8 cellular contexts compared by ENCODE assay signal in genomic region chr6:28977351-28978136, GRCh38. TPM values are rescaled to one million over a fixed set of nuclear protein-coding genes. Genes with fewer than 3 reads are reported as not detected.
DNase-seq lines count a peak whose midpoint lies in the region; ATAC-seq and TF ChIP-seq lines count a peak whose summit lies in the region.

No MANE protein-coding gene starts in this region.

- no peaks in the 10 kb centered on the region for H3K27me3 ChIP-seq in AG04450 (ENCODE audit: control insufficient read depth, insufficient read depth, low read length)
- H3K27me3 ChIP-seq in adipocyte (replicated peaks; ENCODE audit: control insufficient read depth, insufficient read depth, low read length) = no peaks in the 10 kb centered on the region
- H3K27me3 ChIP-seq in upper lobe of left lung = no peaks in the 10 kb centered on the region

- WGBS in upper lobe of left lung, 2 donors = 33 to 60% methylated on average over 38 to 51 of the region's 52 CpGs

- H3K4me3 ChIP-seq in AG04450 (ENCODE audit: low read depth, low read length) = peak overlapping the region; percentile 41; the same call in 1 of the 2 replicates
- peak overlapping the region; percentile 76 for H3K4me3 ChIP-seq in adipocyte (ENCODE audit: low read length)
- peak overlapping the region in 3 of 4 donors; percentile 20 to 35 (median 34) for H3K4me3 ChIP-seq in upper lobe of left lung

- TF ChIP-seq EP300 in upper lobe of left lung (IDR thresholded peaks at IDR 0.05) = no peak

- CTCF ChIA-PET in AG04450 (lab: Charles Lee) = interaction anchor here (1.0 kb wide), 1 partner anchor 39 kb away, joined by 3 read pairs; no protein-coding TSS in a partner anchor

- peaks cover 5% of the 10 kb centered on the region; the same call in 1 of the 2 replicates for H3K9me3 ChIP-seq in AG04450 (ENCODE audit: control insufficient read depth, insufficient read depth, low read length)
- no peaks in the 10 kb centered on the region for H3K9me3 ChIP-seq in adipocyte (ENCODE audit: control insufficient read depth, low read length)
- no peaks in the 10 kb centered on the region for H3K9me3 ChIP-seq in upper lobe of left lung

- POLR2A ChIA-PET in AG04450 (lab: Yijun Ruan, JAX) = no interaction called here

- TF ChIP-seq POLR2A in upper lobe of left lung (IDR thresholded peaks at IDR 0.05) = no peak

- H3K36me3 ChIP-seq in adipocyte (ENCODE audit: control insufficient read depth, insufficient read depth, low read length, severe bottlenecking) (no peaks in the 10 kb centered on the region), upper lobe of left lung (no peaks in the 10 kb centered on the region)

- peak overlapping the region; percentile 45 for H3K9ac ChIP-seq in adipocyte (ENCODE audit: low read length)

- H3K27ac ChIP-seq in AG04450 (ENCODE audit: low read depth, low read length) = no peak overlapping the region
- H3K27ac ChIP-seq in upper lobe of left lung = peak overlapping the region in 3 of 4 donors; percentile 5 to 28 (median 27)

- H3K4me1 ChIP-seq in adipocyte (ENCODE audit: control insufficient read depth, insufficient read depth, low read length) (peaks cover 15% of the 10 kb centered on the region), upper lobe of left lung (peaks cover 4 to 13% (median 9%) of the 10 kb centered on the region in 4 donors)

- ATAC-seq in upper lobe of left lung (ENCODE audit: low FRiP score in 2 of 2) (peak in 1 of 2 donors; percentile 18), GM18861 (IDR thresholded peaks at IDR 0.05; ENCODE audit: unreplicated experiment) (no peak), GM21619 (IDR thresholded peaks at IDR 0.05; ENCODE audit: unreplicated experiment) (no peak)

- no peak for TF ChIP-seq CTCF in AG04450 (IDR thresholded peaks at IDR 0.05; ENCODE audit: low read depth, low read length)
- no peak for TF ChIP-seq CTCF in upper lobe of left lung (IDR thresholded peaks at IDR 0.05)

- DNase-seq in AG04450 (ENCODE audit: low read depth, low spot score) (no peak), M059J (ENCODE audit: low read depth) (peak; percentile 93), adipocyte (ENCODE audit: low read depth) (peak; percentile 25), iPS-NIHi7 (ENCODE audit: extremely low spot score) (peak; percentile 54), upper lobe of left lung (peak in 1 of 2 donors; percentile 87), NCI-H187 treated with DMSO at 0.1 percent for 48 hours (lab: John Stamatoyannopoulos, UW) (no peak)

RNA-seq across cellular contexts. Expression of gene ZNF311, which starts 27.6 kb away (rescaled TPM):
- 0.63 and 0.77 TPM in 2 replicates for polyA plus RNA-seq in AG04450 (2011; rRNA removed)
- polyA minus RNA-seq in AG04450 (2011; rRNA and poly(A)+ RNA removed) = 0.56 and 0.78 TPM in 2 replicates
- 4.6 and 5.3 TPM in 2 replicates for total RNA-seq in M059J (2014; rRNA removed; shearing (Covaris generic))
- 1 to 10 TPM in 4 of 6 donors, under 1 TPM in 1, not detected in 1; 0.76 to 6.3 (median 1.7) TPM for total RNA-seq in upper lobe of left lung

RNA-seq across cellular contexts. Expression of gene TRIM27, which starts 53.8 kb away (rescaled TPM):
- 62.0 and 73.8 TPM in 2 replicates for polyA plus RNA-seq in AG04450 (2011; rRNA removed)
- polyA minus RNA-seq in AG04450 (2011; rRNA and poly(A)+ RNA removed) = 89.7 and 93.0 TPM in 2 replicates
- 88.1 and 104 TPM in 2 replicates for total RNA-seq in M059J (2014; rRNA removed; shearing (Covaris generic))
- 10 to 100 TPM; 45.8 to 90.1 (median 55.5) TPM for total RNA-seq in upper lobe of left lung

Comparison
In these comparisons a context has a peak if more than half of its experiments do, and no peak if none do; other contexts are left out.
1. DNase-seq: peak in M059J (single experiment), adipocyte (single experiment) and iPS-NIHi7 (single experiment); none in AG04450 (single experiment) and NCI-H187 treated with DMSO at 0.1 percent for 48 hours (single experiment).
2. Peak in every context shown above with its lines, with median percentiles within 50 percentile points of each other: H3K4me3 ChIP-seq.